Comparison of ENCODE assay signal across 20 cellular contexts in genomic region chr4:87965501-87965975, GRCh38. TPM values are rescaled to one million over a fixed set of nuclear protein-coding genes. Genes with fewer than 3 reads are reported as not detected.
"Had no signal": no experiment of that assay in that cellular context is flagged by ENCODE, and none has a peak within 500 bp of the region (broad histone marks: within the 10 kb centered on the region; RNA-seq: fewer than 3 reads in every experiment).

No MANE protein-coding gene starts in this region.

- H3K36me3 Mint-ChIP-seq: activated naive CD4-positive, alpha-beta T cell treated with anti-CD3 and anti-CD28 coated beads, Interleukin-2, amount 10 ng/mL, durations not matched to agents 7 days and 5 days had no signal

- H3K27me3 ChIP-seq: brain microvascular endothelial cell, colonic mucosa, testis had no signal

- ATAC-seq: activated CD4-positive, CD25-positive, alpha-beta regulatory T cell treated with anti-CD3 and anti-CD28 coated beads, Interleukin-2, amount 50 U/mL, for 24 hours; activated CD8-positive, alpha-beta T cell treated with anti-CD3 and anti-CD28 coated beads, Interleukin-2, amount 10 ng/mL, durations not matched to agents 7 days and 5 days; activated naive CD8-positive, alpha-beta T cell treated with anti-CD3 and anti-CD28 coated beads, Interleukin-2, amount 50 U/mL, for 24 hours had no signal

- H3K9me3 Mint-ChIP-seq: activated CD4-positive, alpha-beta T cell treated with anti-CD3 and anti-CD28 coated beads, Interleukin-2, amount 10 ng/mL, durations not matched to agents 7 days and 5 days; activated naive CD4-positive, alpha-beta T cell treated with anti-CD3 and anti-CD28 coated beads, Interleukin-2, amount 10 ng/mL, durations not matched to agents 7 days and 5 days; activated naive CD8-positive, alpha-beta T cell treated with anti-CD3 and anti-CD28 coated beads, Interleukin-2, amount 50 U/mL, for 24 hours; activated T-cell treated with anti-CD3 and anti-CD28 coated beads, Interleukin-2, amount 50 U/mL, for 24 hours had no signal

- H3K36me3 ChIP-seq: brain microvascular endothelial cell, colonic mucosa, left ventricle myocardium inferior had no signal

- H3K9me3 ChIP-seq: colonic mucosa, left ventricle myocardium inferior, testis had no signal

- DNase-seq: activated CD4-positive, alpha-beta T cell treated with anti-CD3 and anti-CD28 coated beads, Interleukin-2, amount 10 ng/mL, durations not matched to agents 7 days and 5 days; activated CD8-positive, alpha-beta T cell treated with anti-CD3 and anti-CD28 coated beads, Interleukin-2, amount 10 ng/mL, durations not matched to agents 7 days and 5 days; activated effector memory CD4-positive, alpha-beta T cell treated with Interleukin-2 at 50 U/mL for 16 hours; activated naive CD4-positive, alpha-beta T cell treated with anti-CD3 and anti-CD28 coated beads, Interleukin-2, amount 10 ng/mL, durations not matched to agents 7 days and 5 days; activated naive CD8-positive, alpha-beta T cell treated with anti-CD3 and anti-CD28 coated beads, Interleukin-2, amount 50 U/mL, for 24 hours; activated T-cell treated with anti-CD3 and anti-CD28 coated beads, Interleukin-2, amount 50 U/mL, for 24 hours; anterior cingulate cortex; brain microvascular endothelial cell; central memory CD4-positive, alpha-beta T cell; colonic mucosa; foreskin melanocyte; kidney glomerular epithelial cell; left ventricle myocardium inferior; mammary epithelial cell; retina; stimulated activated CD4-positive, alpha-beta T cell treated with anti-CD3 and anti-CD28 coated beads, Interleukin-2, amount 100 ng/mL, for 24 hours; T-helper 1 cell; T1000; testis had no signal

- H3K27ac Mint-ChIP-seq: activated CD4-positive, alpha-beta T cell treated with anti-CD3 and anti-CD28 coated beads, Interleukin-2, amount 10 ng/mL, durations not matched to agents 7 days and 5 days; activated CD8-positive, alpha-beta T cell treated with anti-CD3 and anti-CD28 coated beads, Interleukin-2, amount 10 ng/mL, durations not matched to agents 7 days and 5 days; activated naive CD4-positive, alpha-beta T cell treated with anti-CD3 and anti-CD28 coated beads, Interleukin-2, amount 10 ng/mL, durations not matched to agents 7 days and 5 days; activated naive CD8-positive, alpha-beta T cell treated with anti-CD3 and anti-CD28 coated beads, Interleukin-2, amount 50 U/mL, for 24 hours; activated T-cell treated with anti-CD3 and anti-CD28 coated beads, Interleukin-2, amount 50 U/mL, for 24 hours had no signal

- H3K4me1 ChIP-seq: colonic mucosa, left ventricle myocardium inferior, testis had no signal

- H3K27ac ChIP-seq: brain microvascular endothelial cell, colonic mucosa, left ventricle myocardium inferior, testis had no signal

- H3K4me1 Mint-ChIP-seq: activated CD4-positive, alpha-beta T cell treated with anti-CD3 and anti-CD28 coated beads, Interleukin-2, amount 10 ng/mL, durations not matched to agents 7 days and 5 days; activated naive CD4-positive, alpha-beta T cell treated with anti-CD3 and anti-CD28 coated beads, Interleukin-2, amount 10 ng/mL, durations not matched to agents 7 days and 5 days; activated naive CD8-positive, alpha-beta T cell treated with anti-CD3 and anti-CD28 coated beads, Interleukin-2, amount 50 U/mL, for 24 hours had no signal

- H3K4me3 ChIP-seq: colonic mucosa, left ventricle myocardium inferior, testis had no signal

- H3K4me3 Mint-ChIP-seq: activated CD4-positive, alpha-beta T cell treated with anti-CD3 and anti-CD28 coated beads, Interleukin-2, amount 10 ng/mL, durations not matched to agents 7 days and 5 days; activated CD8-positive, alpha-beta T cell treated with anti-CD3 and anti-CD28 coated beads, Interleukin-2, amount 10 ng/mL, durations not matched to agents 7 days and 5 days; activated naive CD4-positive, alpha-beta T cell treated with anti-CD3 and anti-CD28 coated beads, Interleukin-2, amount 10 ng/mL, durations not matched to agents 7 days and 5 days; activated naive CD8-positive, alpha-beta T cell treated with anti-CD3 and anti-CD28 coated beads, Interleukin-2, amount 50 U/mL, for 24 hours; activated T-cell treated with anti-CD3 and anti-CD28 coated beads, Interleukin-2, amount 50 U/mL, for 24 hours had no signal

RNA-seq across cellular contexts. Expression of gene SPP1, which starts 10.0 kb away (rescaled TPM):
- total RNA-seq: activated CD8-positive, alpha-beta T cell treated with anti-CD3 and anti-CD28 coated beads, Interleukin-2, amount 10 ng/mL, durations not matched to agents 7 days and 5 days had no signal
